In genomic region chr2:29309090-29310054, GRCh38 we compare ENCODE assay signal across 8 cellular contexts.
DNase-seq lines count a peak whose midpoint lies in the region; TF ChIP-seq lines count a peak whose summit lies in the region.

No MANE protein-coding gene starts in this region.

- 40 to 48% methylated on average over 9 of the region's 9 CpGs for WGBS in tibial nerve, 2 donors

- TF ChIP-seq CTCF in HEK293 (tag by site-specific recombination; IDR thresholded peaks at IDR 0.05): peak; percentile 54
- peak; percentile 94 for TF ChIP-seq CTCF in epithelial cell of esophagus (IDR thresholded peaks at IDR 0.05; ENCODE audit: insufficient read depth, low read depth, low read length, missing control alignments)
- TF ChIP-seq CTCF in tibial nerve (IDR thresholded peaks at IDR 0.05): peak; percentile 50 to 66 (median 59)

- no peak overlapping the region for H3K27ac ChIP-seq in HEK293 (ENCODE audit: extremely low read depth, low read depth, low read length)
- no peak overlapping the region for H3K27ac ChIP-seq in tibial nerve

- H3K36me3 ChIP-seq in HEK293 (ENCODE audit: control insufficient read depth in 2 of 2, insufficient read depth in 1 of 2, low read length in 2 of 2) (no peaks in the 10 kb centered on the region), tibial nerve (no peaks in the 10 kb centered on the region)

- H3K4me1 ChIP-seq in HEK293 (ENCODE audit: control insufficient read depth, insufficient read depth, low read length): no peaks in the 10 kb centered on the region
- H3K4me1 ChIP-seq in tibial nerve: peaks cover 0 to 7% (median under 1%) of the 10 kb centered on the region in 4 donors

- H3K27me3 ChIP-seq in tibial nerve: no peaks in the 10 kb centered on the region

- peak; percentile 53 for DNase-seq in NCI-H1436 (lab: John Stamatoyannopoulos, UW)
- no peak for DNase-seq in NCI-H1436 treated with DMSO at 0.1 percent for 48 hours (lab: John Stamatoyannopoulos, UW)
- peak; percentile 7 to 36 for DNase-seq in NCI-H1930 (lab: John Stamatoyannopoulos, UW)
- peak; percentile 32 to 52 for DNase-seq in activated CD4-positive, alpha-beta T cell treated with anti-CD3 and anti-CD28 coated beads for 4 hours
- DNase-seq in epithelial cell of esophagus (ENCODE audit: low read depth): peak; percentile 80
- peak; percentile 60 for DNase-seq in mucosa of gallbladder (ENCODE audit: low spot score)
- peak in 1 of 2 donors; percentile 70 for DNase-seq in tibial nerve (ENCODE audit: low spot score in 2 of 2)

- H3K4me3 ChIP-seq in HEK293 (ENCODE audit: low read depth, low read length): no peak overlapping the region
- H3K4me3 ChIP-seq in epithelial cell of esophagus (ENCODE audit: low read length): no peak overlapping the region
- H3K4me3 ChIP-seq in tibial nerve: no peak overlapping the region

- CTCF ChIA-PET in HEK293 (lab: Yijun Ruan, JAX): interaction anchor here (0.5 to 2.8 kb wide), 50 partner anchors 8 to 1556 kb away, joined by 3 to 12 read pairs (median 4); no protein-coding TSS in a partner anchor

- H3K9me3 ChIP-seq in HEK293 (ENCODE audit: control insufficient read depth, insufficient read depth, low read depth, low read length) (no peaks in the 10 kb centered on the region), tibial nerve (no peaks in the 10 kb centered on the region)

- POLR2A ChIA-PET in HEK293 (lab: Yijun Ruan, JAX): no interaction called here

- no peak for TF ChIP-seq POLR2A in tibial nerve (IDR thresholded peaks at IDR 0.05)

- no peak for TF ChIP-seq EP300 in tibial nerve (IDR thresholded peaks at IDR 0.05)

TF ChIP-seq in HEK293, 187 proteins besides CTCF, POLR2A, EP300 and RAD21:
- no peak for TF ChIP-seq ZNF621 (tag by site-specific recombination; IDR thresholded peaks at IDR 0.05)
- TF ChIP-seq ZNF654 (tag by site-specific recombination; IDR thresholded peaks at IDR 0.05; ENCODE audit: low read depth): no peak
- no peak for TF ChIP-seq ZBTB44 (tag by site-specific recombination; IDR thresholded peaks at IDR 0.05)
- 0 out of 2 replicates have a peak, but pooled peaks have one; percentile 20 for TF ChIP-seq ZNF18 (tag by site-specific recombination; IDR thresholded peaks at IDR 0.05)
- TF ChIP-seq ZBTB8A (tag by site-specific recombination; IDR thresholded peaks at IDR 0.05): no peak
- TF ChIP-seq OSR2 (tag by site-specific recombination; IDR thresholded peaks at IDR 0.05): no peak
- TF ChIP-seq ZNF629 (tag by site-specific recombination; IDR thresholded peaks at IDR 0.05): no peak
- TF ChIP-seq ZNF626 (tag by site-specific recombination; IDR thresholded peaks at IDR 0.05): no peak
- TF ChIP-seq ZIC2 (tag by site-specific recombination; IDR thresholded peaks at IDR 0.05): peak; percentile 34; the same call in 1 of the 2 replicates
- TF ChIP-seq ZNF624 (tag by site-specific recombination; IDR thresholded peaks at IDR 0.05): no peak
- TF ChIP-seq ZNF777 (tag by site-specific recombination; IDR thresholded peaks at IDR 0.05; ENCODE audit: borderline replicate concordance): no peak
- no peak for TF ChIP-seq ZBTB7A (tag by site-specific recombination; IDR thresholded peaks at IDR 0.05; ENCODE audit: low read depth)
- TF ChIP-seq SP2 (tag by site-specific recombination; IDR thresholded peaks at IDR 0.05): no peak
- no peak for TF ChIP-seq ZBTB10 (tag by site-specific recombination; IDR thresholded peaks at IDR 0.05)
- TF ChIP-seq ZNF302 (tag by site-specific recombination; IDR thresholded peaks at IDR 0.05; ENCODE audit: low read depth): no peak
- no peak for TF ChIP-seq ZNF223 (tag by site-specific recombination; IDR thresholded peaks at IDR 0.05)
- TF ChIP-seq ZNF140 (tag by site-specific recombination; IDR thresholded peaks at IDR 0.05): no peak
- TF ChIP-seq GLIS1 (tag by site-specific recombination; IDR thresholded peaks at IDR 0.05): 0 out of 2 replicates have a peak, but pooled peaks have one; percentile 8
- no peak for TF ChIP-seq REPIN1 (tag by site-specific recombination; IDR thresholded peaks at IDR 0.05; ENCODE audit: low read depth)
- no peak for TF ChIP-seq HOXA7 (CRISPR knock-in tag; IDR thresholded peaks at IDR 0.05; ENCODE audit: borderline replicate concordance)
- no peak for TF ChIP-seq ZNF48 (tag by site-specific recombination; IDR thresholded peaks at IDR 0.05)
- TF ChIP-seq ZNF544 (tag by site-specific recombination; IDR thresholded peaks at IDR 0.05): no peak
- TF ChIP-seq ZBTB11 (tag by site-specific recombination; conservative IDR thresholded peaks at IDR 0.05; ENCODE audit: low read depth): no peak
TF ChIP-seq in HEK293: peak in this region for 3.
